ENCODE assay signal across 26 cellular contexts in the genomic region with DNA sequence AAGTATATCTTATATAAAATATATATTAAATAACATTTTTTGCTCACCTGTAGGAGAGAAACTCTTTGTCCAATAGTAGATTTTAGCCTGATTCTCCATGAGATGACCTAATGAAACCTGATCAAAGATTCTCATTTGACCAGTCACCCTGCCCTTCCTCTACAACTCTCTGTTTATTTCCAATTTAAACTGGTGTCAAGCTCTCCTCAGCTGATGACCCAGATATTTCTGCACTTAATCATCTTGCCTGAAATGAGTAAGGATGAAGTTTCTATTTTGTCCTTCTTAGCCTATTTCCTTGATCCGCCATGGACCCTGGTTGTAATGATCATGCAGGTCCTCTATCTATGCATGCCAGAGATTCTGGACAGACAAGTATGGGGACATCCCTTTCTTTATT.
"Had no signal": no experiment of that assay in that cellular context is flagged by ENCODE, and none has a peak within 500 bp of the region (broad histone marks: within the 10 kb centered on the region; RNA-seq: fewer than 3 reads in every experiment).

No MANE protein-coding gene starts in this region.

- H3K4me3 Mint-ChIP-seq: dendritic cell treated with granulocyte-macrophage colony-stimulating factor and Interleukin-4, amounts not matched to agents 40 ng/mL and 50 ng/mL, for 4 days; endodermal cell; immature natural killer cell; mesothelial cell of epicardium; naive thymus-derived CD4-positive, alpha-beta T cell; nephron; stimulated activated naive B cell treated with anti-CD40 and anti-IgM and Interleukin-4, amounts not matched to agents 10 μg/mL and 1 μg/mL and 100 μg/mL, for 72 hours; stimulated activated naive CD8-positive, alpha-beta T cell treated with anti-CD3 and anti-CD28 coated beads, Interleukin-15, Interleukin-2, amounts not matched to agents 100 ng/mL and 50 ng/mL, for 24 hours had no signal

- H3K27ac Mint-ChIP-seq: dendritic cell treated with granulocyte-macrophage colony-stimulating factor and Interleukin-4, amounts not matched to agents 40 ng/mL and 50 ng/mL, for 4 days; endodermal cell; immature natural killer cell; mesothelial cell of epicardium; naive thymus-derived CD4-positive, alpha-beta T cell; nephron; stimulated activated naive B cell treated with anti-CD40 and anti-IgM and Interleukin-4, amounts not matched to agents 10 μg/mL and 1 μg/mL and 100 μg/mL, for 72 hours; stimulated activated naive CD8-positive, alpha-beta T cell treated with anti-CD3 and anti-CD28 coated beads, Interleukin-15, Interleukin-2, amounts not matched to agents 100 ng/mL and 50 ng/mL, for 24 hours had no signal

- H3K4me1 Mint-ChIP-seq: endodermal cell; immature natural killer cell; mesothelial cell of epicardium; naive thymus-derived CD4-positive, alpha-beta T cell; nephron; stimulated activated naive B cell treated with anti-CD40 and anti-IgM and Interleukin-4, amounts not matched to agents 10 μg/mL and 1 μg/mL and 100 μg/mL, for 72 hours had no signal

- H3K27me3 Mint-ChIP-seq: dendritic cell treated with granulocyte-macrophage colony-stimulating factor and Interleukin-4, amounts not matched to agents 40 ng/mL and 50 ng/mL, for 4 days; naive thymus-derived CD4-positive, alpha-beta T cell; stimulated activated naive B cell treated with anti-CD40 and anti-IgM and Interleukin-4, amounts not matched to agents 10 μg/mL and 1 μg/mL and 100 μg/mL, for 72 hours; stimulated activated naive CD8-positive, alpha-beta T cell treated with anti-CD3 and anti-CD28 coated beads, Interleukin-15, Interleukin-2, amounts not matched to agents 100 ng/mL and 50 ng/mL, for 24 hours had no signal

- DNase-seq: colonic mucosa; effector CD8-positive, alpha-beta T cell; endodermal cell; foreskin melanocyte; hypothalamus; immature natural killer cell; mesenchymal stem cell; mucosa of descending colon; naive thymus-derived CD4-positive, alpha-beta T cell; nucleus accumbens; right cardiac atrium; sigmoid colon; spleen; stimulated activated CD4-positive, alpha-beta T cell treated with anti-CD3 and anti-CD28 coated beads, Interleukin-2, amount 100 ng/mL, for 48 hours; stimulated activated naive B cell treated with anti-CD40 and anti-IgM and Interleukin-4, amounts not matched to agents 10 μg/mL and 1 μg/mL and 100 μg/mL, for 72 hours; upper lobe of left lung had no signal

- H3K36me3 Mint-ChIP-seq: immature natural killer cell; mesothelial cell of epicardium; naive thymus-derived CD4-positive, alpha-beta T cell; stimulated activated naive B cell treated with anti-CD40 and anti-IgM and Interleukin-4, amounts not matched to agents 10 μg/mL and 1 μg/mL and 100 μg/mL, for 72 hours had no signal

- ATAC-seq: left lobe of liver; mucosa of descending colon; naive thymus-derived CD4-positive, alpha-beta T cell; right cardiac atrium; stimulated activated naive B cell treated with anti-CD40 and anti-IgM and Interleukin-4, amounts not matched to agents 10 μg/mL and 1 μg/mL and 100 μg/mL, for 72 hours had no signal

- H3K4me3 ChIP-seq: colonic mucosa, esophagus muscularis mucosa, mucosa of descending colon, prostate gland, sigmoid colon, skin epidermis, spleen, thoracic aorta, tibial nerve, upper lobe of left lung had no signal

- H3K9me3 Mint-ChIP-seq: endodermal cell, mesothelial cell of epicardium had no signal
